In genomic region chr3:111824351-111824750, GRCh38 we compare ENCODE assay signal across 1 cellular context.
TF ChIP-seq lines count a peak whose summit lies in the region.

No MANE protein-coding gene starts in this region.

TF ChIP-seq in GM23338, 12 proteins besides CTCF, POLR2A, EP300 and RAD21 (continued from another document):
- no peak for TF ChIP-seq ZNF462 (CRISPR knock-in tag; IDR thresholded peaks at IDR 0.05)
- TF ChIP-seq CREB1 (CRISPR knock-in tag; IDR thresholded peaks at IDR 0.05; ENCODE audit: low read depth): no peak
- no peak for TF ChIP-seq STAT1 (IDR thresholded peaks at IDR 0.05; ENCODE audit: unreplicated experiment)
- TF ChIP-seq JUNB (IDR thresholded peaks at IDR 0.05; ENCODE audit: unreplicated experiment): no peak
- TF ChIP-seq ZNF331 (CRISPR knock-in tag; IDR thresholded peaks at IDR 0.05; ENCODE audit: low read depth): no peak
- no peak for TF ChIP-seq POLR2AphosphoS5 (IDR thresholded peaks at IDR 0.05; ENCODE audit: low read depth)
- no peak for TF ChIP-seq ETS1 (IDR thresholded peaks at IDR 0.05)
- TF ChIP-seq, protein P1, sequence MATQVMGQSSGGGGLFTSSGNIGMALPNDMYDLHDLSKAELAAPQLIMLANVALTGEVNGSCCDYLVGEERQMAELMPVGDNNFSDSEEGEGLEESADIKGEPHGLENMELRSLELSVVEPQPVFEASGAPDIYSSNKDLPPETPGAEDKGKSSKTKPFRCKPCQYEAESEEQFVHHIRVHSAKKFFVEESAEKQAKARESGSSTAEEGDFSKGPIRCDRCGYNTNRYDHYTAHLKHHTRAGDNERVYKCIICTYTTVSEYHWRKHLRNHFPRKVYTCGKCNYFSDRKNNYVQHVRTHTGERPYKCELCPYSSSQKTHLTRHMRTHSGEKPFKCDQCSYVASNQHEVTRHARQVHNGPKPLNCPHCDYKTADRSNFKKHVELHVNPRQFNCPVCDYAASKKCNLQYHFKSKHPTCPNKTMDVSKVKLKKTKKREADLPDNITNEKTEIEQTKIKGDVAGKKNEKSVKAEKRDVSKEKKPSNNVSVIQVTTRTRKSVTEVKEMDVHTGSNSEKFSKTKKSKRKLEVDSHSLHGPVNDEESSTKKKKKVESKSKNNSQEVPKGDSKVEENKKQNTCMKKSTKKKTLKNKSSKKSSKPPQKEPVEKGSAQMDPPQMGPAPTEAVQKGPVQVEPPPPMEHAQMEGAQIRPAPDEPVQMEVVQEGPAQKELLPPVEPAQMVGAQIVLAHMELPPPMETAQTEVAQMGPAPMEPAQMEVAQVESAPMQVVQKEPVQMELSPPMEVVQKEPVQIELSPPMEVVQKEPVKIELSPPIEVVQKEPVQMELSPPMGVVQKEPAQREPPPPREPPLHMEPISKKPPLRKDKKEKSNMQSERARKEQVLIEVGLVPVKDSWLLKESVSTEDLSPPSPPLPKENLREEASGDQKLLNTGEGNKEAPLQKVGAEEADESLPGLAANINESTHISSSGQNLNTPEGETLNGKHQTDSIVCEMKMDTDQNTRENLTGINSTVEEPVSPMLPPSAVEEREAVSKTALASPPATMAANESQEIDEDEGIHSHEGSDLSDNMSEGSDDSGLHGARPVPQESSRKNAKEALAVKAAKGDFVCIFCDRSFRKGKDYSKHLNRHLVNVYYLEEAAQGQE (IDR thresholded peaks at IDR 0.05; ENCODE audit: unreplicated experiment): no peak
- no peak for TF ChIP-seq ZNF114 (CRISPR knock-in tag; IDR thresholded peaks at IDR 0.05)
- TF ChIP-seq NANOG (IDR thresholded peaks at IDR 0.05; ENCODE audit: borderline replicate concordance): no peak
- no peak for TF ChIP-seq EZH2 (IDR thresholded peaks at IDR 0.05; ENCODE audit: low read depth, unreplicated experiment)
